ENCODE assay signal across 1 cellular context in the genomic region with DNA sequence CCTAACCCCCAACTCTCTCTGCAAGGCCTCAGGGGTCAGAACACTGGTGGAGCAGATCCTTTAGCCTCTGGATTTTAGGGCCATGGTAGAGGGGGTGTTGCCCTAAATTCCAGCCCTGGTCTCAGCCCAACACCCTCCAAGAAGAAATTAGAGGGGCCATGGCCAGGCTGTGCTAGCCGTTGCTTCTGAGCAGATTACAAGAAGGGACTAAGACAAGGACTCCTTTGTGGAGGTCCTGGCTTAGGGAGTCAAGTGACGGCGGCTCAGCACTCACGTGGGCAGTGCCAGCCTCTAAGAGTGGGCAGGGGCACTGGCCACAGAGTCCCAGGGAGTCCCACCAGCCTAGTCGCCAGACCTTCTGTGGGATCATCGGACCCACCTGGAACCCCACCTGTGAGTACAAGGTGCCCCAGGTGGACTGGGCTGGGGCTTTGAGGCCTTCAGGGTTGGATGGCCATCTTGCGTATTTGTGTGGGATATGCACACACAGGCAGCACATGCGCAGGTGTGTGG.
A peak's percentile ranks its signal among the peaks of the same experiment; 100 is the strongest.
TF ChIP-seq lines count a peak whose summit lies in the region.

BEST1 (plus strand) TSS at position 317 of the 513 bp plus-strand sequence. CDS start 1,456 bp downstream, outside the sequence.

TF ChIP-seq in K562, 482 proteins besides CTCF, POLR2A, EP300 and RAD21 (continued from another document and continues in another):
- TF ChIP-seq, protein P1, sequence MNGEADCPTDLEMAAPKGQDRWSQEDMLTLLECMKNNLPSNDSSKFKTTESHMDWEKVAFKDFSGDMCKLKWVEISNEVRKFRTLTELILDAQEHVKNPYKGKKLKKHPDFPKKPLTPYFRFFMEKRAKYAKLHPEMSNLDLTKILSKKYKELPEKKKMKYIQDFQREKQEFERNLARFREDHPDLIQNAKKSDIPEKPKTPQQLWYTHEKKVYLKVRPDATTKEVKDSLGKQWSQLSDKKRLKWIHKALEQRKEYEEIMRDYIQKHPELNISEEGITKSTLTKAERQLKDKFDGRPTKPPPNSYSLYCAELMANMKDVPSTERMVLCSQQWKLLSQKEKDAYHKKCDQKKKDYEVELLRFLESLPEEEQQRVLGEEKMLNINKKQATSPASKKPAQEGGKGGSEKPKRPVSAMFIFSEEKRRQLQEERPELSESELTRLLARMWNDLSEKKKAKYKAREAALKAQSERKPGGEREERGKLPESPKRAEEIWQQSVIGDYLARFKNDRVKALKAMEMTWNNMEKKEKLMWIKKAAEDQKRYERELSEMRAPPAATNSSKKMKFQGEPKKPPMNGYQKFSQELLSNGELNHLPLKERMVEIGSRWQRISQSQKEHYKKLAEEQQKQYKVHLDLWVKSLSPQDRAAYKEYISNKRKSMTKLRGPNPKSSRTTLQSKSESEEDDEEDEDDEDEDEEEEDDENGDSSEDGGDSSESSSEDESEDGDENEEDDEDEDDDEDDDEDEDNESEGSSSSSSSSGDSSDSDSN (IDR thresholded peaks at IDR 0.05; ENCODE audit: borderline replicate concordance in 1 of 2, low read depth in 2 of 2, low read length in 2 of 2), result no peak
- no peak for TF ChIP-seq ZNF431 (CRISPR knock-in tag; IDR thresholded peaks at IDR 0.05)
- TF ChIP-seq HSF4 (CRISPR knock-in tag; IDR thresholded peaks at IDR 0.05; ENCODE audit: borderline replicate concordance), result no peak; the same call in 1 of the 2 replicates
- no peak for TF ChIP-seq THAP7 (CRISPR knock-in tag; IDR thresholded peaks at IDR 0.05)
- no peak for TF ChIP-seq THRA (IDR thresholded peaks at IDR 0.05)
- TF ChIP-seq ZKSCAN3 (CRISPR knock-in tag; IDR thresholded peaks at IDR 0.05), result no peak
- TF ChIP-seq, protein P2, sequence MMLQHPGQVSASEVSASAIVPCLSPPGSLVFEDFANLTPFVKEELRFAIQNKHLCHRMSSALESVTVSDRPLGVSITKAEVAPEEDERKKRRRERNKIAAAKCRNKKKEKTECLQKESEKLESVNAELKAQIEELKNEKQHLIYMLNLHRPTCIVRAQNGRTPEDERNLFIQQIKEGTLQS (IDR thresholded peaks at IDR 0.05), result no peak
- TF ChIP-seq, protein P2 (CRISPR knock-in tag; conservative IDR thresholded peaks at IDR 0.05), result no peak
- peak; percentile 60; the same call in 1 of the 2 replicates for TF ChIP-seq DMBX1 (CRISPR knock-in tag; IDR thresholded peaks at IDR 0.05; ENCODE audit: borderline replicate concordance)
- no peak for TF ChIP-seq ZBTB33 (CRISPR knock-in tag; IDR thresholded peaks at IDR 0.05)
- no peak for TF ChIP-seq CREB1 (IDR thresholded peaks at IDR 0.05)
- no peak for TF ChIP-seq CREB1 (CRISPR knock-in tag; IDR thresholded peaks at IDR 0.05)
- no peak for TF ChIP-seq SREBF2 (CRISPR knock-in tag; IDR thresholded peaks at IDR 0.05)
- TF ChIP-seq ZNF274 (IDR thresholded peaks at IDR 0.05; ENCODE audit: borderline replicate concordance, low read depth, low read length), result no peak
- TF ChIP-seq STAG1 (CRISPR knock-in tag; IDR thresholded peaks at IDR 0.05; ENCODE audit: borderline replicate concordance), result no peak
- no peak for TF ChIP-seq ZSCAN32 (CRISPR knock-in tag; IDR thresholded peaks at IDR 0.05)
- TF ChIP-seq, protein P3, sequence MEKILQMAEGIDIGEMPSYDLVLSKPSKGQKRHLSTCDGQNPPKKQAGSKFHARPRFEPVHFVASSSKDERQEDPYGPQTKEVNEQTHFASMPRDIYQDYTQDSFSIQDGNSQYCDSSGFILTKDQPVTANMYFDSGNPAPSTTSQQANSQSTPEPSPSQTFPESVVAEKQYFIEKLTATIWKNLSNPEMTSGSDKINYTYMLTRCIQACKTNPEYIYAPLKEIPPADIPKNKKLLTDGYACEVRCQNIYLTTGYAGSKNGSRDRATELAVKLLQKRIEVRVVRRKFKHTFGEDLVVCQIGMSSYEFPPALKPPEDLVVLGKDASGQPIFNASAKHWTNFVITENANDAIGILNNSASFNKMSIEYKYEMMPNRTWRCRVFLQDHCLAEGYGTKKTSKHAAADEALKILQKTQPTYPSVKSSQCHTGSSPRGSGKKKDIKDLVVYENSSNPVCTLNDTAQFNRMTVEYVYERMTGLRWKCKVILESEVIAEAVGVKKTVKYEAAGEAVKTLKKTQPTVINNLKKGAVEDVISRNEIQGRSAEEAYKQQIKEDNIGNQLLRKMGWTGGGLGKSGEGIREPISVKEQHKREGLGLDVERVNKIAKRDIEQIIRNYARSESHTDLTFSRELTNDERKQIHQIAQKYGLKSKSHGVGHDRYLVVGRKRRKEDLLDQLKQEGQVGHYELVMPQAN (IDR thresholded peaks at IDR 0.05; ENCODE audit: borderline replicate concordance), result no peak
- 0 out of 2 replicates have a peak, but pooled peaks have one; percentile 6 for TF ChIP-seq SMARCE1 (IDR thresholded peaks at IDR 0.05)
- TF ChIP-seq TAF15 (IDR thresholded peaks at IDR 0.05; ENCODE audit: low read depth, low read length), result no peak
- TF ChIP-seq MTA2 (IDR thresholded peaks at IDR 0.05; ENCODE audit: low read depth), result no peak
- 0 out of 4 replicates have a peak, but pooled peaks of 1 of the 2 experiments have one; percentile 42 for TF ChIP-seq SRF (CRISPR knock-in tag; IDR thresholded peaks at IDR 0.05)
- TF ChIP-seq TEAD1 (CRISPR knock-in tag; IDR thresholded peaks at IDR 0.05), result no peak; a peak in 2 of 4 replicates
- TF ChIP-seq ZNF121 (CRISPR knock-in tag; conservative IDR thresholded peaks at IDR 0.05), result no peak
- no peak for TF ChIP-seq MTA1 (IDR thresholded peaks at IDR 0.05; ENCODE audit: borderline replicate concordance)
- no peak for TF ChIP-seq SP2 (IDR thresholded peaks at IDR 0.05; ENCODE audit: extremely low read depth, low read depth, low read length, poor library complexity, severe bottlenecking)
- TF ChIP-seq MLLT1 (IDR thresholded peaks at IDR 0.05), result 0 out of 4 replicates have a peak, but pooled peaks of 1 of the 2 experiments have one; percentile 37
- TF ChIP-seq ZFP30 (CRISPR knock-in tag; IDR thresholded peaks at IDR 0.05; ENCODE audit: borderline replicate concordance), result no peak
- TF ChIP-seq ELF4 (CRISPR knock-in tag; IDR thresholded peaks at IDR 0.05), result no peak
- no peak for TF ChIP-seq NR2C1 (IDR thresholded peaks at IDR 0.05)
- no peak for TF ChIP-seq NR2C1 (tag; IDR thresholded peaks at IDR 0.05)
- TF ChIP-seq TGIF2 (CRISPR knock-in tag; IDR thresholded peaks at IDR 0.05), result no peak
- TF ChIP-seq PHB (CRISPR knock-in tag; IDR thresholded peaks at IDR 0.05), result no peak
- TF ChIP-seq TARDBP (IDR thresholded peaks at IDR 0.05), result no peak
- no peak for TF ChIP-seq SAFB2 (IDR thresholded peaks at IDR 0.05; ENCODE audit: borderline replicate concordance, low read depth, low read length, severe bottlenecking)
- no peak for TF ChIP-seq ZNF133 (CRISPR knock-in tag; IDR thresholded peaks at IDR 0.05)
- TF ChIP-seq NRF1 (conservative IDR thresholded peaks at IDR 0.05 in 1 of 2, IDR thresholded peaks at IDR 0.05 in 1 of 2), result 0 out of 4 replicates have a peak, but pooled peaks of 1 of the 2 experiments have one; percentile 0
- no peak for TF ChIP-seq ATF6 (CRISPR knock-in tag; IDR thresholded peaks at IDR 0.05)
- TF ChIP-seq SIRT6 (IDR thresholded peaks at IDR 0.05; ENCODE audit: low read depth, low read length), result no peak
- no peak for TF ChIP-seq MITF (IDR thresholded peaks at IDR 0.05)
- TF ChIP-seq, protein P4, sequence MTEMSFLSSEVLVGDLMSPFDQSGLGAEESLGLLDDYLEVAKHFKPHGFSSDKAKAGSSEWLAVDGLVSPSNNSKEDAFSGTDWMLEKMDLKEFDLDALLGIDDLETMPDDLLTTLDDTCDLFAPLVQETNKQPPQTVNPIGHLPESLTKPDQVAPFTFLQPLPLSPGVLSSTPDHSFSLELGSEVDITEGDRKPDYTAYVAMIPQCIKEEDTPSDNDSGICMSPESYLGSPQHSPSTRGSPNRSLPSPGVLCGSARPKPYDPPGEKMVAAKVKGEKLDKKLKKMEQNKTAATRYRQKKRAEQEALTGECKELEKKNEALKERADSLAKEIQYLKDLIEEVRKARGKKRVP (CRISPR knock-in tag; IDR thresholded peaks at IDR 0.05), result peak; percentile 22; the same call in 1 of the 2 replicates
- 0 out of 2 replicates have a peak, but pooled peaks have one; percentile 18 for TF ChIP-seq HOMEZ (CRISPR knock-in tag; IDR thresholded peaks at IDR 0.05)
